1 cellular context compared by ENCODE assay signal in genomic region chr10:23158370-23158769, GRCh38.
TF ChIP-seq lines count a peak whose summit lies in the region.

No MANE protein-coding gene starts in this region.

TF ChIP-seq in HepG2, 621 proteins besides CTCF, POLR2A, EP300 and RAD21 (continued from another document):
- TF ChIP-seq ZBTB2 (CRISPR knock-in tag; IDR thresholded peaks at IDR 0.05; ENCODE audit: low read depth) (no peak), SMC3 (IDR thresholded peaks at IDR 0.05; ENCODE audit: low read length) (peak; percentile 94), MTF1 (CRISPR knock-in tag; IDR thresholded peaks at IDR 0.05) (no peak), JUNB (CRISPR knock-in tag; IDR thresholded peaks at IDR 0.05; ENCODE audit: borderline replicate concordance) (no peak), ZNF740 (CRISPR knock-in tag; IDR thresholded peaks at IDR 0.05) (peak; percentile 98), SAP130 (CRISPR knock-in tag; IDR thresholded peaks at IDR 0.05; ENCODE audit: low read depth) (no peak), HDAC2 (CRISPR knock-in tag; IDR thresholded peaks at IDR 0.05) (no peak), BCL3 (CRISPR knock-in tag; IDR thresholded peaks at IDR 0.05) (no peak), NR2F2 (IDR thresholded peaks at IDR 0.05; ENCODE audit: borderline replicate concordance, low read depth) (no peak), HIC2 (CRISPR knock-in tag; IDR thresholded peaks at IDR 0.05; ENCODE audit: low read depth) (no peak), ZNF12 (CRISPR knock-in tag; IDR thresholded peaks at IDR 0.05) (no peak), ZFAT (CRISPR knock-in tag; conservative IDR thresholded peaks at IDR 0.05) (no peak), KDM5A (IDR thresholded peaks at IDR 0.05; ENCODE audit: borderline replicate concordance, low read length) (no peak), FOXK2 (IDR thresholded peaks at IDR 0.05) (no peak), ZNF382 (CRISPR knock-in tag; IDR thresholded peaks at IDR 0.05; ENCODE audit: borderline replicate concordance) (no peak), ZNF678 (CRISPR knock-in tag; IDR thresholded peaks at IDR 0.05) (no peak), SRSF4 (IDR thresholded peaks at IDR 0.05; ENCODE audit: low read depth, low read length, poor library complexity, severe bottlenecking) (no peak), ZBTB20 (CRISPR knock-in tag; IDR thresholded peaks at IDR 0.05; ENCODE audit: borderline replicate concordance, low read depth) (no peak)
